27 cellular contexts compared by ENCODE assay signal in the genomic region with DNA sequence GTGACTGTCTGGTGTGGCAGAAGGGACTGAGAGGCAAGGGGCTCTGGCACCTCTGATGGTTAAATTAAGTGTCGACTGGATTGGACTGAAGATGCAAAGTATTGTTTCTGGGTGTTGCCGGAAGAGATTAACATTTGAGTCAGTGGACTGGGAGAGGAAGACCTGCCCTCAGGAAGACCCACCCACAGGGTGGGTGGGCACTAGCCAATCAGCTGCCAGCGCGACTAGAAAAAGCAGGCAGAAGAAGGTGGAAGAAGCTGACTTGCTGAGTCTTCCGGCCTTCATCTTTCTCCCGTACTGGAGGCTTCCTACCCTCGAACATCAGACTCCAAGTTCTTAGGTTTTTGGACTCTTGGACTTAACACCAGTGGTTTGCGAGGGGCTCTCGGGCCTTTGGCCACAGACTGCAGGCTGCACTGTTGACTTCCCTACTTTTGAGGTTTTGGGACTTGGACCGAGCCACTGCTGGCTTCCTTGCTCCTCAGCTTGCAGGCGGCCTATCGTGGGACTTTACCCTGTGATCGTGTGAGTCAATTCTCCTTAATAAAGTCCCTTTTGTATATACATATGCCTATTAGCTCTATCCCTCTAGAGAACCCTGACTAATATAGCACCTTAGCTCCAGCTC.
"Had no signal": no experiment of that assay in that cellular context is flagged by ENCODE, and none has a peak within 500 bp of the region (broad histone marks: within the 10 kb centered on the region; RNA-seq: fewer than 3 reads in every experiment).

No MANE protein-coding gene starts in this region.

- H3K4me1 ChIP-seq: gastroesophageal sphincter, lower lobe of right lung, sigmoid colon, upper lobe of left lung, vagina had no signal

- H3K27ac Mint-ChIP-seq: activated naive CD8-positive, alpha-beta T cell; natural killer cell; stimulated activated memory B cell treated with anti-CD40 and anti-IgM and Interleukin-4, amounts not matched to agents 10 μg/mL and 1 μg/mL and 100 μg/mL, for 72 hours; stimulated activated naive CD8-positive, alpha-beta T cell treated with anti-CD3 and anti-CD28 coated beads, Interleukin-15, amount 100 ng/mL, for 72 hours had no signal

- H3K27ac ChIP-seq: gastroesophageal sphincter, lower lobe of right lung, neutrophil, sigmoid colon, thyroid gland, upper lobe of left lung, vagina, VCaP had no signal

- H3K9me3 Mint-ChIP-seq: natural killer cell had no signal

- H3K4me3 ChIP-seq: gastroesophageal sphincter, lower lobe of right lung, sigmoid colon, thyroid gland, upper lobe of left lung, vagina had no signal

- DNase-seq: activated CD4-positive, alpha-beta T cell treated with anti-CD3 and anti-CD28 coated beads for 48 hours; activated CD4-positive, alpha-beta T cell treated with anti-CD3 and anti-CD28 coated beads, Interleukin-2, amount 50 U/mL, for 48 hours; activated CD8-positive, alpha-beta memory T cell treated with anti-CD3 and anti-CD28 coated beads for 24 hours; activated effector memory CD4-positive, alpha-beta T cell treated with Interleukin-2 at 50 U/mL for 16 hours; activated naive CD4-positive, alpha-beta T cell treated with Interleukin-2 at 50 U/mL for 16 hours; anterior cingulate cortex; cerebellar nuclear complex; cortex of kidney; effector memory CD8-positive, alpha-beta T cell; head of caudate nucleus; lower lobe of right lung; mesenchymal stem cell; natural killer cell; sigmoid colon; small intestine; stimulated activated CD4-positive, alpha-beta T cell treated with anti-CD3 and anti-CD28 coated beads, Interleukin-4, amount 100 ng/mL, for 24 hours; stimulated activated naive CD8-positive, alpha-beta T cell treated with anti-CD3 and anti-CD28 coated beads, Interleukin-15, amount 100 ng/mL, for 72 hours; substantia nigra; thyroid gland; upper lobe of left lung had no signal

- H3K9me3 ChIP-seq: lower lobe of right lung, neutrophil, thyroid gland, upper lobe of left lung, vagina had no signal

- ATAC-seq: activated CD4-positive, CD25-positive, alpha-beta regulatory T cell treated with anti-CD3 and anti-CD28 coated beads, Interleukin-2, amount 50 U/mL, for 24 hours; effector memory CD8-positive, alpha-beta T cell; gastroesophageal sphincter; lower lobe of right lung; natural killer cell; stimulated activated memory B cell treated with anti-CD40 and anti-IgM and Interleukin-4, amounts not matched to agents 10 μg/mL and 1 μg/mL and 100 μg/mL, for 72 hours; stimulated activated naive CD8-positive, alpha-beta T cell treated with anti-CD3 and anti-CD28 coated beads, Interleukin-15, amount 100 ng/mL, for 72 hours had no signal

- H3K4me1 Mint-ChIP-seq: natural killer cell; stimulated activated memory B cell treated with anti-CD40 and anti-IgM and Interleukin-4, amounts not matched to agents 10 μg/mL and 1 μg/mL and 100 μg/mL, for 72 hours; stimulated activated naive CD8-positive, alpha-beta T cell treated with anti-CD3 and anti-CD28 coated beads, Interleukin-15, amount 100 ng/mL, for 72 hours had no signal

- H3K27me3 Mint-ChIP-seq: stimulated activated naive CD8-positive, alpha-beta T cell treated with anti-CD3 and anti-CD28 coated beads, Interleukin-15, amount 100 ng/mL, for 72 hours had no signal

- H3K27me3 ChIP-seq: gastroesophageal sphincter, neutrophil, sigmoid colon, thyroid gland, upper lobe of left lung, vagina had no signal

- H3K4me3 Mint-ChIP-seq: activated naive CD8-positive, alpha-beta T cell; natural killer cell; stimulated activated memory B cell treated with anti-CD40 and anti-IgM and Interleukin-4, amounts not matched to agents 10 μg/mL and 1 μg/mL and 100 μg/mL, for 72 hours had no signal

- H3K36me3 ChIP-seq: gastroesophageal sphincter, lower lobe of right lung, neutrophil, sigmoid colon, thyroid gland, upper lobe of left lung, vagina had no signal

- H3K36me3 Mint-ChIP-seq: activated naive CD8-positive, alpha-beta T cell; natural killer cell; stimulated activated memory B cell treated with anti-CD40 and anti-IgM and Interleukin-4, amounts not matched to agents 10 μg/mL and 1 μg/mL and 100 μg/mL, for 72 hours had no signal
